1 cellular context compared by ENCODE assay signal in genomic region chr7:30862987-30863693, GRCh38.
TF ChIP-seq lines count a peak whose summit lies in the region.

No MANE protein-coding gene starts in this region.

TF ChIP-seq in IMR-90, 13 proteins besides CTCF, POLR2A, EP300 and RAD21:
- TF ChIP-seq RCOR1 (IDR thresholded peaks at IDR 0.05; ENCODE audit: insufficient replicate concordance, low read length) = no peak
- no peak for TF ChIP-seq CEBPB (IDR thresholded peaks at IDR 0.05; ENCODE audit: low read depth, low read length)
- no peak for TF ChIP-seq MAFK (IDR thresholded peaks at IDR 0.05; ENCODE audit: low read depth, low read length)
